Comparison of ENCODE assay signal across 17 cellular contexts in genomic region chrX:111761578-111762135, GRCh38.
DNase-seq lines count a peak whose midpoint lies in the region; ATAC-seq and TF ChIP-seq lines count a peak whose summit lies in the region.
"Had no signal": no experiment of that assay in that cellular context is flagged by ENCODE, and none has a peak within 500 bp of the region (broad histone marks: within the 10 kb centered on the region; RNA-seq: fewer than 3 reads in every experiment).

No MANE protein-coding gene starts in this region.

- no peaks in the 10 kb centered on the region for H3K9me3 ChIP-seq in CD8-positive, alpha-beta T cell (ENCODE audit: low read length)
- no peaks in the 10 kb centered on the region for H3K9me3 ChIP-seq in SJCRH30 (replicated peaks)
- H3K9me3 ChIP-seq: BLaER1 had no signal

- POLR2A ChIA-PET in CD8-positive, alpha-beta T cell (lab: Charles Lee) = no interaction called here

- H3K4me3 Mint-ChIP-seq in activated T-cell treated with anti-CD3 and anti-CD28 coated beads, Interleukin-2, amount 50 U/mL, for 24 hours = no peak overlapping the region
- H3K4me3 Mint-ChIP-seq in CD8-positive, alpha-beta T cell = no peak overlapping the region
- H3K4me3 Mint-ChIP-seq in activated naive CD8-positive, alpha-beta T cell treated with anti-CD3 and anti-CD28 coated beads for 36 hours = no peak overlapping the region
- H3K4me3 Mint-ChIP-seq: CD4-positive, alpha-beta T cell; HFFc6 had no signal

- H3K4me3 ChIP-seq in CD8-positive, alpha-beta T cell (ENCODE audit: low read depth, low read length) = no peak overlapping the region
- H3K4me3 ChIP-seq in SJCRH30 = no peak overlapping the region
- H3K4me3 ChIP-seq: BLaER1 had no signal

- no peaks in the 10 kb centered on the region for H3K36me3 ChIP-seq in CD8-positive, alpha-beta T cell (ENCODE audit: insufficient read depth, low read length)
- peaks cover 12% of the 10 kb centered on the region for H3K36me3 ChIP-seq in SJCRH30

- CTCF ChIA-PET in CD8-positive, alpha-beta T cell (lab: Charles Lee) = no interaction called here

- peak overlapping the region; percentile 77 for H3K27ac Mint-ChIP-seq in activated T-cell treated with anti-CD3 and anti-CD28 coated beads, Interleukin-2, amount 50 U/mL, for 24 hours
- peak overlapping the region; percentile 60 for H3K27ac Mint-ChIP-seq in CD8-positive, alpha-beta T cell
- peak overlapping the region; percentile 67 for H3K27ac Mint-ChIP-seq in activated naive CD8-positive, alpha-beta T cell treated with anti-CD3 and anti-CD28 coated beads for 36 hours
- H3K27ac Mint-ChIP-seq: CD4-positive, alpha-beta T cell; HFFc6 had no signal

- no peak overlapping the region for H3K27ac ChIP-seq in CD8-positive, alpha-beta T cell (ENCODE audit: low read depth, low read length)
- H3K27ac ChIP-seq in SJCRH30 = no peak overlapping the region; the same call in 1 of the 2 replicates
- H3K27ac ChIP-seq: BLaER1 had no signal

- peaks cover 74% of the 10 kb centered on the region for H3K36me3 Mint-ChIP-seq in activated T-cell treated with anti-CD3 and anti-CD28 coated beads, Interleukin-2, amount 50 U/mL, for 24 hours (ENCODE audit: low read depth)
- peaks cover 70% of the 10 kb centered on the region for H3K36me3 Mint-ChIP-seq in CD8-positive, alpha-beta T cell
- H3K36me3 Mint-ChIP-seq in activated naive CD8-positive, alpha-beta T cell treated with anti-CD3 and anti-CD28 coated beads for 36 hours = peaks cover 31% of the 10 kb centered on the region

- DNase-seq in activated T-cell treated with anti-CD3 and anti-CD28 coated beads, Interleukin-2, amount 50 U/mL, for 24 hours = no peak
- DNase-seq in activated T-cell treated with anti-CD3 and anti-CD28 coated beads, Interleukin-2, amount 50 U/mL, for 48 hours = no peak
- DNase-seq in CD8-positive, alpha-beta T cell = no peak
- DNase-seq in activated naive CD8-positive, alpha-beta T cell treated with anti-CD3 and anti-CD28 coated beads for 36 hours = no peak
- no peak for DNase-seq in stimulated activated naive CD8-positive, alpha-beta T cell treated with anti-CD3 and anti-CD28 coated beads, Interleukin-15, Interleukin-2, amounts not matched to agents 100 U/mL and 50 U/mL, for 24 hours
- DNase-seq in C1 segment of cervical spinal cord (lab: John Stamatoyannopoulos, UW) (no peak), SJCRH30 (no peak), NCI-H1417 treated with DMSO at 0.1 percent for 48 hours (lab: John Stamatoyannopoulos, UW) (no peak)
- DNase-seq: 8988T; AML-193; CD4-positive, alpha-beta T cell; DMS79 treated with DMSO at 0.1 percent for 48 hours; EL; HCEC 1CT; HFFc6 had no signal

- no peak for ATAC-seq in CD8-positive, alpha-beta T cell
- ATAC-seq in stimulated activated naive CD8-positive, alpha-beta T cell treated with anti-CD3 and anti-CD28 coated beads, Interleukin-15, Interleukin-2, amounts not matched to agents 100 U/mL and 50 U/mL, for 24 hours = peak; percentile 52
- ATAC-seq: HepG2 had no signal

- peaks cover 8% of the 10 kb centered on the region for H3K27me3 Mint-ChIP-seq in activated T-cell treated with anti-CD3 and anti-CD28 coated beads, Interleukin-2, amount 50 U/mL, for 24 hours
- no peaks in the 10 kb centered on the region for H3K27me3 Mint-ChIP-seq in CD8-positive, alpha-beta T cell (ENCODE audit: low read depth)
- no peaks in the 10 kb centered on the region for H3K27me3 Mint-ChIP-seq in activated naive CD8-positive, alpha-beta T cell treated with anti-CD3 and anti-CD28 coated beads for 36 hours
- H3K27me3 Mint-ChIP-seq: CD4-positive, alpha-beta T cell had no signal

- no peaks in the 10 kb centered on the region for H3K4me1 ChIP-seq in CD8-positive, alpha-beta T cell (ENCODE audit: insufficient read depth, low read length)
- H3K4me1 ChIP-seq in SJCRH30 = peaks cover 18% of the 10 kb centered on the region
- H3K4me1 ChIP-seq: BLaER1 had no signal

- intact Hi-C loops in CD8-positive, alpha-beta T cell (cut with DNase I, micrococcal nuclease) = no loop called here

- TF ChIP-seq CTCF in CD8-positive, alpha-beta T cell (IDR thresholded peaks at IDR 0.05) = no peak

- no peaks in the 10 kb centered on the region for H3K9me3 Mint-ChIP-seq in activated T-cell treated with anti-CD3 and anti-CD28 coated beads, Interleukin-2, amount 50 U/mL, for 24 hours
- no peaks in the 10 kb centered on the region for H3K9me3 Mint-ChIP-seq in CD8-positive, alpha-beta T cell
- H3K9me3 Mint-ChIP-seq in activated naive CD8-positive, alpha-beta T cell treated with anti-CD3 and anti-CD28 coated beads for 36 hours = peaks cover 2% of the 10 kb centered on the region
- H3K9me3 Mint-ChIP-seq: CD4-positive, alpha-beta T cell; HFFc6 had no signal

- peaks cover 12% of the 10 kb centered on the region for H3K4me1 Mint-ChIP-seq in activated T-cell treated with anti-CD3 and anti-CD28 coated beads, Interleukin-2, amount 50 U/mL, for 24 hours (ENCODE audit: low read depth)
- H3K4me1 Mint-ChIP-seq in CD8-positive, alpha-beta T cell (ENCODE audit: low read depth) = peaks cover 9% of the 10 kb centered on the region
- peaks cover 14% of the 10 kb centered on the region for H3K4me1 Mint-ChIP-seq in activated naive CD8-positive, alpha-beta T cell treated with anti-CD3 and anti-CD28 coated beads for 36 hours

- H3K27me3 ChIP-seq in CD8-positive, alpha-beta T cell (ENCODE audit: insufficient read depth, low read length) = no peaks in the 10 kb centered on the region
- H3K27me3 ChIP-seq in SJCRH30 = no peaks in the 10 kb centered on the region
